21 cellular contexts compared by ENCODE assay signal in genomic region chr6:35895560-35895959, GRCh38. TPM values are rescaled to one million over a fixed set of nuclear protein-coding genes. Genes with fewer than 3 reads are reported as not detected.
DNase-seq lines count a peak whose midpoint lies in the region; ATAC-seq and TF ChIP-seq lines count a peak whose summit lies in the region.
"Had no signal": no experiment of that assay in that cellular context is flagged by ENCODE, and none has a peak within 500 bp of the region (broad histone marks: within the 10 kb centered on the region; RNA-seq: fewer than 3 reads in every experiment).

No MANE protein-coding gene starts in this region.

- no peak overlapping the region for H3K9ac ChIP-seq in HUES48 (ENCODE audit: low read depth, low read length)

- no peak overlapping the region for H3K4me3 Mint-ChIP-seq in WTC11
- no peak overlapping the region for H3K4me3 Mint-ChIP-seq in progenitor cell of endocrine pancreas (ENCODE audit: low read depth)
- H3K4me3 Mint-ChIP-seq: activated T-cell treated with anti-CD3 and anti-CD28 coated beads, Interleukin-2, amount 50 U/mL, for 72 hours; CD4-positive, alpha-beta T cell; HFFc6; nephron; T-helper 1 cell treated with Interleukin-12 subunit alpha and Interleukin-12 subunit beta and Interleukin-4 antibody, amounts not matched to agents 30 μg/mL and 1 μg/mL, for 36 hours had no signal

- peaks cover 23% of the 10 kb centered on the region for H3K36me3 ChIP-seq in HUES48 (ENCODE audit: control insufficient read depth, insufficient read depth, low read length)
- H3K36me3 ChIP-seq: Peyer's patch, suprapubic skin had no signal

- peak overlapping the region; percentile 20 for H3K27ac Mint-ChIP-seq in WTC11
- peak overlapping the region; percentile 54 for H3K27ac Mint-ChIP-seq in progenitor cell of endocrine pancreas
- H3K27ac Mint-ChIP-seq: CD4-positive, alpha-beta T cell; HFFc6; nephron; T-helper 1 cell treated with Interleukin-12 subunit alpha and Interleukin-12 subunit beta and Interleukin-4 antibody, amounts not matched to agents 30 μg/mL and 1 μg/mL, for 36 hours had no signal

- H3K27me3 ChIP-seq in HUES48 (ENCODE audit: control insufficient read depth, insufficient read depth, low read length) = no peaks in the 10 kb centered on the region
- no peaks in the 10 kb centered on the region for H3K27me3 ChIP-seq in foreskin keratinocyte
- H3K27me3 ChIP-seq: Peyer's patch, SJSA1, suprapubic skin had no signal

- H3K27ac ChIP-seq in HUES48 (ENCODE audit: low read depth, low read length) (peak overlapping the region; percentile 6), foreskin keratinocyte (no peak overlapping the region)
- H3K27ac ChIP-seq: Peyer's patch, SJSA1, suprapubic skin had no signal

- H3K9me3 ChIP-seq in HUES48 (ENCODE audit: control insufficient read depth, insufficient read depth, low read length) = no peaks in the 10 kb centered on the region
- H3K9me3 ChIP-seq: Peyer's patch, SJSA1, suprapubic skin had no signal

- H3K4me3 ChIP-seq in HUES48 (ENCODE audit: low read depth, low read length) (no peak overlapping the region), lower leg skin (ENCODE audit: low read depth, poor library complexity, severe bottlenecking) (no peak overlapping the region)
- H3K4me3 ChIP-seq: Peyer's patch, SJSA1, suprapubic skin had no signal

- peaks cover 21% of the 10 kb centered on the region for H3K4me1 ChIP-seq in HUES48 (ENCODE audit: control insufficient read depth, insufficient read depth, low read length)
- no peaks in the 10 kb centered on the region for H3K4me1 ChIP-seq in foreskin keratinocyte
- H3K4me1 ChIP-seq: Peyer's patch, SJSA1, suprapubic skin had no signal

- H3K27me3 Mint-ChIP-seq in WTC11 (ENCODE audit: low read depth) = no peaks in the 10 kb centered on the region
- no peaks in the 10 kb centered on the region for H3K27me3 Mint-ChIP-seq in progenitor cell of endocrine pancreas
- H3K27me3 Mint-ChIP-seq: CD4-positive, alpha-beta T cell had no signal

- peaks cover 26% of the 10 kb centered on the region for H3K4me1 Mint-ChIP-seq in WTC11
- H3K4me1 Mint-ChIP-seq in progenitor cell of endocrine pancreas (ENCODE audit: low read depth) = peaks cover 11% of the 10 kb centered on the region
- H3K4me1 Mint-ChIP-seq: nephron had no signal

- CTCF ChIA-PET in WTC11 (lab: Charles Lee) (no interaction called here), HEK293T (lab: Yijun Ruan, JAX) (interaction anchor here (0.6 kb wide), 1 partner anchor 650 kb away, joined by 3 read pairs; no protein-coding TSS in a partner anchor)

- WGBS in lower leg skin, 2 donors = 62 to 69% methylated on average over 3 of the region's 3 CpGs

- H3K36me3 Mint-ChIP-seq in WTC11 (peaks cover 19% of the 10 kb centered on the region), progenitor cell of endocrine pancreas (ENCODE audit: insufficient read depth) (peaks cover 24% of the 10 kb centered on the region)

- no peak for DNase-seq in WTC11 (ENCODE audit: low spot score)
- peak; percentile 75 to 95 for DNase-seq in foreskin keratinocyte
- no peak for DNase-seq in progenitor cell of endocrine pancreas (ENCODE audit: low spot score, unreplicated experiment)
- no peak for DNase-seq in lower leg skin (ENCODE audit: low spot score in 2 of 2)
- no peak for DNase-seq in HEK293T (ENCODE audit: extremely low spot score)
- no peak for DNase-seq in CD1c-positive myeloid dendritic cell (ENCODE audit: extremely low spot score)
- DNase-seq: activated CD4-positive, alpha-beta T cell treated with anti-CD3 and anti-CD28 coated beads for 48 hours; activated naive CD4-positive, alpha-beta T cell treated with anti-CD3 and anti-CD28 coated beads, Interleukin-2, amount 50 U/mL, for 16 hours; activated T-cell treated with anti-CD3 and anti-CD28 coated beads, Interleukin-2, amount 50 U/mL, for 72 hours; aorta; CD4-positive, alpha-beta T cell; effector memory CD4-positive, alpha-beta T cell; HFFc6; Peyer's patch; posterior cingulate gyrus had no signal

- TF ChIP-seq POLR2A in lower leg skin (IDR thresholded peaks at IDR 0.05) = no peak

- POLR2A ChIA-PET in WTC11 (lab: Charles Lee) (no interaction called here), HEK293T (lab: Yijun Ruan, JAX) (no interaction called here)

- H3K9me3 Mint-ChIP-seq in WTC11 = no peaks in the 10 kb centered on the region
- H3K9me3 Mint-ChIP-seq in progenitor cell of endocrine pancreas (ENCODE audit: low read depth) = no peaks in the 10 kb centered on the region
- H3K9me3 Mint-ChIP-seq: CD4-positive, alpha-beta T cell; HFFc6; T-helper 1 cell treated with Interleukin-12 subunit alpha and Interleukin-12 subunit beta and Interleukin-4 antibody, amounts not matched to agents 30 μg/mL and 1 μg/mL, for 36 hours had no signal

- TF ChIP-seq CTCF in WTC11 (IDR thresholded peaks at IDR 0.05) (no peak), foreskin keratinocyte (conservative IDR thresholded peaks at IDR 0.05) (no peak), progenitor cell of endocrine pancreas (IDR thresholded peaks at IDR 0.05; ENCODE audit: unreplicated experiment) (no peak), lower leg skin (IDR thresholded peaks at IDR 0.05) (no peak)

- intact Hi-C loops in lower leg skin (cut with DNase I; ENCODE audit: low total_unique reads) = no loop called here

- ATAC-seq in WTC11 (no peak), foreskin keratinocyte (no peak)
- ATAC-seq: activated T-cell treated with anti-CD3 and anti-CD28 coated beads, Interleukin-2, amount 50 U/mL, for 72 hours; left lobe of liver had no signal

TF ChIP-seq in WTC11, 78 proteins besides CTCF, POLR2A, EP300 and RAD21 (continues in another document):
- TF ChIP-seq ZNF232 (CRISPR knock-in tag; IDR thresholded peaks at IDR 0.05) (no peak), ZMAT4 (CRISPR knock-in tag; IDR thresholded peaks at IDR 0.05) (no peak), AR (CRISPR knock-in tag; IDR thresholded peaks at IDR 0.05) (no peak), RELA (CRISPR knock-in tag; IDR thresholded peaks at IDR 0.05; ENCODE audit: borderline replicate concordance) (no peak), MYBL2 (CRISPR knock-in tag; IDR thresholded peaks at IDR 0.05) (no peak), TP53 (CRISPR knock-in tag; IDR thresholded peaks at IDR 0.05) (no peak)

TF ChIP-seq in HEK293T, 16 proteins besides CTCF, POLR2A, EP300 and RAD21:
- no peak for TF ChIP-seq LEF1 (IDR thresholded peaks at IDR 0.05; ENCODE audit: borderline replicate concordance)
- no peak for TF ChIP-seq FOXM1 (IDR thresholded peaks at IDR 0.05; ENCODE audit: borderline replicate concordance)
- no peak for TF ChIP-seq SUZ12 (IDR thresholded peaks at IDR 0.05)
- TF ChIP-seq PKNOX1 (IDR thresholded peaks at IDR 0.05) = no peak
- no peak for TF ChIP-seq FOXA1 (IDR thresholded peaks at IDR 0.05)
- TF ChIP-seq ELF4 (IDR thresholded peaks at IDR 0.05) = no peak
- TF ChIP-seq CTBP1 (IDR thresholded peaks at IDR 0.05; ENCODE audit: borderline replicate concordance) = no peak
- no peak for TF ChIP-seq ARNT (IDR thresholded peaks at IDR 0.05)
- TF ChIP-seq BHLHE40 (IDR thresholded peaks at IDR 0.05; ENCODE audit: borderline replicate concordance) = no peak
- TF ChIP-seq L3MBTL2 (conservative IDR thresholded peaks at IDR 0.05) = no peak
- TF ChIP-seq TARDBP (IDR thresholded peaks at IDR 0.05) = no peak
- no peak for TF ChIP-seq HDGF (IDR thresholded peaks at IDR 0.05; ENCODE audit: borderline replicate concordance)
- no peak for TF ChIP-seq ZNF384 (IDR thresholded peaks at IDR 0.05)
- no peak for TF ChIP-seq NFRKB (IDR thresholded peaks at IDR 0.05)

RNA-seq across cellular contexts. Expression of gene SRPK1, which starts 25.3 kb away (rescaled TPM):
- 94.9 to 102 TPM (median 100.0 TPM) in 3 replicates for total RNA-seq in WTC11 (2021)
- total RNA-seq in foreskin keratinocyte = 68.5 and 74.7 TPM in 2 replicates
- 21.5 and 27.0 TPM in 2 replicates for polyA plus RNA-seq in foreskin keratinocyte
- total RNA-seq in progenitor cell of endocrine pancreas = 74.3 and 96.2 TPM in 2 replicates
- 100 to 1,000 TPM in 3 of 4 donors, 10 to 100 TPM in 1; 98.3 to 145 (median 111) TPM for total RNA-seq in lower leg skin

Comparison
In these comparisons a context has a peak if more than half of its experiments do, and no peak if none do; other contexts are left out.
1. DNase-seq: peak in foreskin keratinocyte (2 of 2); none in WTC11 (single experiment), progenitor cell of endocrine pancreas (single experiment), lower leg skin (0 of 2), HEK293T (single experiment) and CD1c-positive myeloid dendritic cell (single experiment).